20 cellular contexts compared by ENCODE assay signal in genomic region chr12:3523728-3524127, GRCh38. TPM values are rescaled to one million over a fixed set of nuclear protein-coding genes. Genes with fewer than 3 reads are reported as not detected.
"Had no signal": no experiment of that assay in that cellular context is flagged by ENCODE, and none has a peak within 500 bp of the region (broad histone marks: within the 10 kb centered on the region; RNA-seq: fewer than 3 reads in every experiment).

No MANE protein-coding gene starts in this region.

- H3K9me3 ChIP-seq: neutrophil, pancreas had no signal

- H3K4me1 ChIP-seq: pancreas, sigmoid colon, spleen, upper lobe of right lung had no signal

- H3K4me3 ChIP-seq: pancreas, sigmoid colon, spleen, thoracic aorta, upper lobe of right lung had no signal

- ATAC-seq: natural killer cell treated with Interleukin-12 subunit alpha and Interleukin-12 subunit beta and Interleukin-15 and Interleukin-18, amount 100 ng/mL, for 72 hours; pancreas; stimulated activated naive B cell treated with anti-CD40 and anti-IgM and Interleukin-4, amounts not matched to agents 10 μg/mL and 1 μg/mL and 100 μg/mL, for 72 hours had no signal

- DNase-seq: activated B cell treated with CpG ODN at 0.5 μM for 24 hours; activated CD4-positive, alpha-beta memory T cell treated with anti-CD3 and anti-CD28 coated beads for 36 hours; activated CD4-positive, alpha-beta T cell treated with anti-CD3 and anti-CD28 coated beads for 4 hours; activated gamma-delta T cell treated with Interleukin-2 at 50 U/mL for 16 hours; activated T-cell treated with anti-CD3 and anti-CD28 coated beads for 4 hours; mesendoderm; pancreas; sigmoid colon; spleen; stimulated activated naive B cell treated with anti-CD40 and anti-IgM and Interleukin-4, amounts not matched to agents 10 μg/mL and 1 μg/mL and 100 μg/mL, for 72 hours; T-helper 1 cell; T-helper 9 cell; upper lobe of right lung had no signal

- H3K36me3 ChIP-seq: neutrophil, pancreas, sigmoid colon, spleen, thoracic aorta, upper lobe of right lung had no signal

RNA-seq across cellular contexts. Expression of gene PRMT8, which starts 32.7 kb away (rescaled TPM):
- total RNA-seq: activated B cell treated with CpG ODN at 0.5 μM for 24 hours; activated CD4-positive, alpha-beta memory T cell treated with anti-CD3 and anti-CD28 coated beads for 36 hours; activated T-helper 1 cell treated with anti-CD3 and anti-CD28 coated beads, Interleukin-12 subunit alpha, Interleukin-12 subunit beta, Interleukin-2, Interleukin-4 antibody, amounts not matched to agents 30 ng/mL and 10 ng/mL and 1 ng/mL, durations not matched to agents 14 hours and 24 hours and 36 hours; dermis microvascular lymphatic vessel endothelial cell; epithelial cell of proximal tubule; lower leg skin; natural killer cell treated with Interleukin-12 subunit alpha and Interleukin-12 subunit beta and Interleukin-15 and Interleukin-18, amount 100 ng/mL, for 72 hours; spleen; thoracic aorta; upper lobe of right lung had no signal
